ENCODE assay signal across 8 cellular contexts in the genomic region with DNA sequence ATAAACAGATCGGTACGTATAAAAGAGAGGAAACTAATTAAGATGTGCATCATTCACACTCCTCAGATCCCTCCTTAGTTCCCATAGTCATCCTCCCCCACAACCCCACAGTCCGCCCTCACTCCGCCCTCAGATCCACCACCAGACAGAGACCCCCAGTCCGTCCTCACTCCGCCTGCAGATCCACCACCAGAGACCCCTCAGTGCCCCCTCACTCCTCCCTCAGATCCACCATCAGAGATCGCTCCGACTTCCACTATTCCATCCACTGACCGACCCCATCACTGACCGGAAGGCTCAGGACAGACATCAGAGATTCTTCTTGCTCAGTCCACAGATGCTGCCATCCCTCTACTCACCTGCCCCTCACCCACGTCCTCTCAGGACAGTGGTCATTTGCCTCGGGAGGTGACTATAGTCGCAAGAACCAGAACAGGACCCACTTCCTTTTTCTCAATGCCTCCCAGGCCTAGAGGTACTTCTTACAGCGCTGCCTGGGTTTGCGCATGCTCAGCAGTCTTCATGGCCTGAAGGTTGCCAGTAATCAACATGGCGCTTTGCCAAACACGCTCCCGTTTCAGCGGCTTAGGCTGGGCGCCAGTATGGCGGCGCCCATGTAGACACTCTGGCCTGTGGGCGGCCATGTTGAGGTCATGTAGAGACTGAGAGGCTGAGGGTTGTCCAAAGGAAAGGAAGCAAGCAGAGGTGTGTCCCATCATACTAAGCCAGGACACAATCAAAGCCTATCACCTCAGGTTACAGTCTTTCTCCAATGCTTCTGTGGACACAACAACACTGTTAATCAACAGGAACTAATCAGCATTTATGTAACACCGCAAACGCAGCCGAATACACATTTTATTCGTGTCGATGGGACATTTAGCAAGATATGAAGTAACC. TPM values are rescaled to one million over a fixed set of nuclear protein-coding genes. Genes with fewer than 3 reads are reported as not detected.
DNase-seq lines count a peak whose midpoint lies in the region; ATAC-seq and TF ChIP-seq lines count a peak whose summit lies in the region.

A gene (minus strand): TSS at position 508 of the 900 bp plus-strand sequence. CDS start 3,009 bp downstream, outside the sequence.

- H3K27me3 ChIP-seq in DND-41 (ENCODE audit: insufficient read depth, low read length, poor library complexity) (no peaks in the 10 kb centered on the region), GM23248 (replicated peaks; ENCODE audit: insufficient read depth) (no peaks in the 10 kb centered on the region)

- 16 to 18% methylated on average over 26 to 28 of the region's 28 CpGs for WGBS in GM23248 (ENCODE audit: low coverage in 1 of 2, low lambda C conversion rate in 2 of 2, missing lambda C conversion rate in 2 of 2), 2 experiments

- POLR2A ChIA-PET in naive thymus-derived CD8-positive, alpha-beta T cell (lab: Charles Lee): interaction anchor here (1.2 kb wide), 1 partner anchor 18 kb away, joined by 3 read pairs; no protein-coding TSS in a partner anchor

- H3K4me3 Mint-ChIP-seq in naive thymus-derived CD8-positive, alpha-beta T cell: peak within 1 kb of the TSS; percentile 95 to 100 (median 100)

- H3K79me2 ChIP-seq in DND-41 (ENCODE audit: insufficient read depth, low read length): peaks cover 50% of the 10 kb centered on the region
- peaks cover 50% of the 10 kb centered on the region for H3K79me2 ChIP-seq in GM23248 (ENCODE audit: insufficient read depth)

- peak within 1 kb of the TSS; percentile 91 for H3K9ac ChIP-seq in DND-41 (ENCODE audit: low read depth, low read length)
- H3K9ac ChIP-seq in GM23248: peak within 1 kb of the TSS; percentile 95

- peak within 1 kb of the TSS; percentile 99 to 100 (median 100) for H3K27ac Mint-ChIP-seq in naive thymus-derived CD8-positive, alpha-beta T cell

- peaks cover 7% of the 10 kb centered on the region; the same call in 1 of the 2 replicates for H3F3A ChIP-seq in GM23248 (ENCODE audit: insufficient read depth)

- H3K9me3 Mint-ChIP-seq in naive thymus-derived CD8-positive, alpha-beta T cell: no peaks in the 10 kb centered on the region

- no peaks in the 10 kb centered on the region for H3K9me3 ChIP-seq in DND-41 (ENCODE audit: insufficient read depth, low read length, severe bottlenecking)
- H3K9me3 ChIP-seq in GM23248 (ENCODE audit: low read depth): no peaks in the 10 kb centered on the region

- TF ChIP-seq CTCF in DND-41 (IDR thresholded peaks at IDR 0.05; ENCODE audit: borderline replicate concordance, extremely low read depth, low read length, poor library complexity, severe bottlenecking): no peak
- TF ChIP-seq CTCF in fibroblast of mammary gland (conservative IDR thresholded peaks at IDR 0.05; ENCODE audit: control insufficient read depth, insufficient read depth, low read depth, low read length): no peak

- no peaks in the 10 kb centered on the region for H3K27me3 Mint-ChIP-seq in naive thymus-derived CD8-positive, alpha-beta T cell

- H2AFZ ChIP-seq in DND-41 (ENCODE audit: low read depth, low read length) (peak within 1 kb of the TSS; percentile 100), GM23248 (peak within 1 kb of the TSS; percentile 98)

- no peaks in the 10 kb centered on the region for H3K9me2 ChIP-seq in GM23248 (ENCODE audit: insufficient read depth)

- in situ Hi-C loops in GM23248 (cut with MboI): no loop called here

- DNase-seq in DND-41 (peak; percentile 97), GM23248 (peak; percentile 99), Kasumi-1 (lab: John Stamatoyannopoulos, UW) (peak; percentile 91 to 96), RPMI7951 (ENCODE audit: low read depth) (peak; percentile 95), fibroblast of mammary gland (ENCODE audit: low read depth) (peak; percentile 98)
- peak; percentile 94 to 95 for DNase-seq in activated T-helper 1 cell treated with anti-CD3 and anti-CD28 coated beads, Interleukin-2, amount 50 U/mL, for 16 hours (ENCODE audit: low read depth in 1 of 2, low spot score in 1 of 2)
- peak; percentile 84 to 99 (median 96) for DNase-seq in naive thymus-derived CD8-positive, alpha-beta T cell
- DNase-seq in stimulated activated naive CD4-positive, alpha-beta T cell (lab: John Stamatoyannopoulos, UW): peak; percentile 84 to 97 (median 94)

- peaks cover 2 to 11% (median 4%) of the 10 kb centered on the region in 3 donors for H3K36me3 Mint-ChIP-seq in naive thymus-derived CD8-positive, alpha-beta T cell

- H3K4me1 Mint-ChIP-seq in naive thymus-derived CD8-positive, alpha-beta T cell: peaks cover 20 to 53% (median 44%) of the 10 kb centered on the region in 4 donors

- H3K4me3 ChIP-seq in DND-41 (ENCODE audit: low read depth in 1 of 2, low read length in 2 of 2) (peak within 1 kb of the TSS; percentile 83 to 93; a peak in 3 of 4 replicates), GM23248 (peak within 1 kb of the TSS; percentile 88), fibroblast of mammary gland (ENCODE audit: control insufficient read depth, low read depth, low read length) (peak within 1 kb of the TSS; percentile 86)

- H3K36me3 ChIP-seq in DND-41 (ENCODE audit: insufficient read depth, low read length) (peaks cover 3% of the 10 kb centered on the region; the same call in 1 of the 2 replicates), GM23248 (ENCODE audit: low read depth) (no peaks in the 10 kb centered on the region)

- H3K4me1 ChIP-seq in DND-41 (ENCODE audit: insufficient read depth, low read length) (peaks cover 27% of the 10 kb centered on the region), GM23248 (ENCODE audit: insufficient read depth) (peaks cover 13% of the 10 kb centered on the region; the same call in 1 of the 2 replicates)

- H3K27ac ChIP-seq in DND-41 (ENCODE audit: low read length) (peak within 1 kb of the TSS; percentile 98), GM23248 (peak within 1 kb of the TSS; percentile 73)

- H4K20me1 ChIP-seq in DND-41 (ENCODE audit: insufficient read depth, low read length) (no peaks in the 10 kb centered on the region), GM23248 (ENCODE audit: insufficient read depth) (no peaks in the 10 kb centered on the region)

- H3K4me2 ChIP-seq in DND-41 (ENCODE audit: insufficient read depth, low read length) (peak within 1 kb of the TSS; percentile 66), GM23248 (ENCODE audit: unreplicated experiment) (peak within 1 kb of the TSS; percentile 71)

- peak; percentile 99 for ATAC-seq in DND-41 (ENCODE audit: insufficient read depth, low read depth)
- peak; percentile 97 to 98 for ATAC-seq in naive thymus-derived CD8-positive, alpha-beta T cell

RNA-seq across cellular contexts. Expression of the gene that starts here (rescaled TPM):
- 5.9 and 6.9 TPM in 2 replicates for total RNA-seq in GM23248 (2014; rRNA removed; shearing (Covaris generic))
- polyA plus RNA-seq in GM23248 (2016; fragmentation: Nextera tagmentation; extraction: Ambion mirVana): 2.8 and 3.1 TPM in 2 replicates
- 7.4 and 8.8 TPM in 2 replicates for total RNA-seq in RPMI7951 (2014; rRNA removed; shearing (Covaris generic))
- 10 to 100 TPM; 19.2 to 24.6 TPM for total RNA-seq in naive thymus-derived CD8-positive, alpha-beta T cell
- polyA plus RNA-seq in naive thymus-derived CD8-positive, alpha-beta T cell: 1 to 10 TPM; 3.1 to 5.0 (median 3.9) TPM

Comparison
In these comparisons a context has a peak if more than half of its experiments do, and no peak if none do; other contexts are left out.
1. Peak in every context shown above with its lines: DNase-seq, ATAC-seq, H3K4me3 ChIP-seq and H3K27ac ChIP-seq.